ENCODE assay signal across 2 cellular contexts in the genomic region with DNA sequence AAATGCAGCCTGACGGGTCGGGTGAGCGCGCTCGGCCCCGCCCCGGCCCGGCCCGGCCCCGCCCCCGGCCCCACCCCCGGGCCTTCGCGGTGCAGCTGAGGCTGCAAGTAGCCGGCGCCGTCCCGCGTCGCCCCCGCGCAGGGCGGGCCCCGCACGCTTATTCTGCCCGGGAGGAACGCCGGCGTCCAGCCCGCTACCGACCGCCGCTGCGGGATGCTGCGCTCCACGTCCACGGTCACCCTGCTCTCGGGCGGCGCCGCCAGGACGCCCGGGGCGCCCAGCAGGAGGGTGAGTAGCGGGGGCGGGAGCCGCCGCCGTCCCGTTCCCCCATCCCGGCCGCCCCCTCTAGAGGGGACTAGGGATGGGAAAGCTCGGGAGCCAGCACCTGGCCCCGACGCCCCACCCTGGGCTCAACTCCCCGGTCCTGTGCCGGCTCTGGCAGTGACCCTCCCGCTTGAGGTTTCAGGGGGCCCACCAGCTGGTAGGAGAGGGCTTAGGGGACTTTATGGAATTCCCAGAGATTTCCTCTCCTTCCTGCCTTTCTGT.
TF ChIP-seq lines count a peak whose summit lies in the region.

A gene with protein sequence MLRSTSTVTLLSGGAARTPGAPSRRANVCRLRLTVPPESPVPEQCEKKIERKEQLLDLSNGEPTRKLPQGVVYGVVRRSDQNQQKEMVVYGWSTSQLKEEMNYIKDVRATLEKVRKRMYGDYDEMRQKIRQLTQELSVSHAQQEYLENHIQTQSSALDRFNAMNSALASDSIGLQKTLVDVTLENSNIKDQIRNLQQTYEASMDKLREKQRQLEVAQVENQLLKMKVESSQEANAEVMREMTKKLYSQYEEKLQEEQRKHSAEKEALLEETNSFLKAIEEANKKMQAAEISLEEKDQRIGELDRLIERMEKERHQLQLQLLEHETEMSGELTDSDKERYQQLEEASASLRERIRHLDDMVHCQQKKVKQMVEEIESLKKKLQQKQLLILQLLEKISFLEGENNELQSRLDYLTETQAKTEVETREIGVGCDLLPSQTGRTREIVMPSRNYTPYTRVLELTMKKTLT (plus strand): TSS at position 83 of the 546 bp plus-strand sequence. CDS start 131 bp downstream, at position 214.

TF ChIP-seq in IMR-90, 13 proteins besides CTCF, POLR2A, EP300 and RAD21:
- TF ChIP-seq CHD1 (IDR thresholded peaks at IDR 0.05; ENCODE audit: low read depth, low read length): no peak
- no peak for TF ChIP-seq MAFK (IDR thresholded peaks at IDR 0.05; ENCODE audit: low read depth, low read length)

TF ChIP-seq in neural cell, 6 proteins besides CTCF, POLR2A, EP300 and RAD21:
- TF ChIP-seq MXI1 (conservative IDR thresholded peaks at IDR 0.05; ENCODE audit: poor library complexity, severe bottlenecking) (no peak), SMC3 (conservative IDR thresholded peaks at IDR 0.05; ENCODE audit: poor library complexity) (no peak), POLR2AphosphoS5 (IDR thresholded peaks at IDR 0.05) (no peak), TAF1 (IDR thresholded peaks at IDR 0.05; ENCODE audit: low read depth) (no peak), EZH2 (IDR thresholded peaks at IDR 0.05; ENCODE audit: borderline replicate concordance, insufficient read depth, low read length, poor library complexity, severe bottlenecking) (no peak)
- TF ChIP-seq, protein P1, sequence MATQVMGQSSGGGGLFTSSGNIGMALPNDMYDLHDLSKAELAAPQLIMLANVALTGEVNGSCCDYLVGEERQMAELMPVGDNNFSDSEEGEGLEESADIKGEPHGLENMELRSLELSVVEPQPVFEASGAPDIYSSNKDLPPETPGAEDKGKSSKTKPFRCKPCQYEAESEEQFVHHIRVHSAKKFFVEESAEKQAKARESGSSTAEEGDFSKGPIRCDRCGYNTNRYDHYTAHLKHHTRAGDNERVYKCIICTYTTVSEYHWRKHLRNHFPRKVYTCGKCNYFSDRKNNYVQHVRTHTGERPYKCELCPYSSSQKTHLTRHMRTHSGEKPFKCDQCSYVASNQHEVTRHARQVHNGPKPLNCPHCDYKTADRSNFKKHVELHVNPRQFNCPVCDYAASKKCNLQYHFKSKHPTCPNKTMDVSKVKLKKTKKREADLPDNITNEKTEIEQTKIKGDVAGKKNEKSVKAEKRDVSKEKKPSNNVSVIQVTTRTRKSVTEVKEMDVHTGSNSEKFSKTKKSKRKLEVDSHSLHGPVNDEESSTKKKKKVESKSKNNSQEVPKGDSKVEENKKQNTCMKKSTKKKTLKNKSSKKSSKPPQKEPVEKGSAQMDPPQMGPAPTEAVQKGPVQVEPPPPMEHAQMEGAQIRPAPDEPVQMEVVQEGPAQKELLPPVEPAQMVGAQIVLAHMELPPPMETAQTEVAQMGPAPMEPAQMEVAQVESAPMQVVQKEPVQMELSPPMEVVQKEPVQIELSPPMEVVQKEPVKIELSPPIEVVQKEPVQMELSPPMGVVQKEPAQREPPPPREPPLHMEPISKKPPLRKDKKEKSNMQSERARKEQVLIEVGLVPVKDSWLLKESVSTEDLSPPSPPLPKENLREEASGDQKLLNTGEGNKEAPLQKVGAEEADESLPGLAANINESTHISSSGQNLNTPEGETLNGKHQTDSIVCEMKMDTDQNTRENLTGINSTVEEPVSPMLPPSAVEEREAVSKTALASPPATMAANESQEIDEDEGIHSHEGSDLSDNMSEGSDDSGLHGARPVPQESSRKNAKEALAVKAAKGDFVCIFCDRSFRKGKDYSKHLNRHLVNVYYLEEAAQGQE (IDR thresholded peaks at IDR 0.05; ENCODE audit: borderline replicate concordance): no peak
